In the genomic region with DNA sequence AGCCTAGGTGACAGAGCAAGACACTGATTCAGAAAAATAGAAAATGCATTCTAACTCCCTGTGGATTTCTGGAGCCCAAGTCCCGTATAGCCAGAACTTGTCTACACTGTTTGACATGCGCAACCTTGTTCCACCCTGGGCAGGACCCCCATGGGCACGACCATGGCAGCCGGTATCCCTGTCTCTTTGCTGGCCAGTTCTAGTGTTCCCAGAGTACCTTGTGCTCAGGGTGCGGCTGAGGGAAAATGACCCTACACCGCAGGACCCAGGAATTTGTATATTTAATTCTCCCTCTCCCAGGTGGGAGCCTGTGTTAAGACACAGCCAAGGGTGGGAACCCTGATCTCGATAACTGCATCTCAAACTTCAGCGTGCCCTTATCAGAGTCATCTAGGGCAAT, we compare ENCODE assay signal across 18 cellular contexts. TPM values are rescaled to one million over a fixed set of nuclear protein-coding genes. Genes with fewer than 3 reads are reported as not detected.
"Had no signal": no experiment of that assay in that cellular context is flagged by ENCODE, and none has a peak within 500 bp of the region (broad histone marks: within the 10 kb centered on the region; RNA-seq: fewer than 3 reads in every experiment).

No MANE protein-coding gene starts in this region.

- ATAC-seq: activated naive CD4-positive, alpha-beta T cell treated with anti-CD3 and anti-CD28 coated beads, Interleukin-2, amount 50 U/mL, for 72 hours had no signal

- H3K4me2 ChIP-seq: smooth muscle cell had no signal

- H3K36me3 ChIP-seq: gastroesophageal sphincter, heart right ventricle, left lung, prostate gland, thoracic aorta, upper lobe of right lung had no signal

- DNase-seq: activated CD4-positive, alpha-beta T cell treated with anti-CD3 and anti-CD28 coated beads, Interleukin-2, amount 50 U/mL, for 1 hour; activated effector memory CD4-positive, alpha-beta T cell treated with Interleukin-2 at 50 U/mL for 16 hours; activated T-cell treated with anti-CD3 and anti-CD28 coated beads, Interleukin-2, amount 50 U/mL, for 24 hours; amniotic stem cell; left lung; mucosa of descending colon; natural killer cell; stimulated activated CD4-positive, alpha-beta T cell treated with anti-CD3 and anti-CD28 coated beads, Interleukin-4, amount 100 ng/mL, for 4 hours; stimulated activated CD8-positive, alpha-beta memory T cell treated with anti-CD3 and anti-CD28 coated beads, Interleukin-4, amount 100 ng/mL, for 48 hours; upper lobe of right lung had no signal

- H3K27ac ChIP-seq: prostate gland, upper lobe of right lung had no signal

- H3K4me3 ChIP-seq: body of pancreas, gastroesophageal sphincter, mucosa of descending colon, prostate gland, smooth muscle cell had no signal

- H3K9me3 ChIP-seq: body of pancreas, gastroesophageal sphincter, heart right ventricle, left lung, mucosa of descending colon, prostate gland, thoracic aorta, upper lobe of right lung had no signal

- H3K4me1 ChIP-seq: gastroesophageal sphincter, prostate gland had no signal

RNA-seq across cellular contexts. Expression of gene RIC3, which starts 36.7 kb away (rescaled TPM):
- total RNA-seq: dermis blood vessel endothelial cell had no signal

RNA-seq across cellular contexts. Expression of gene LMO1, which starts 58.1 kb away (rescaled TPM):
- total RNA-seq: activated naive CD4-positive, alpha-beta T cell treated with anti-CD3 and anti-CD28 coated beads, Interleukin-2, amount 50 U/mL, for 72 hours; dermis blood vessel endothelial cell; gastroesophageal sphincter; left lung; natural killer cell; prostate gland; thoracic aorta; upper lobe of right lung had no signal
